In genomic region chr5:160466889-160467554, GRCh38 we compare ENCODE assay signal across 8 cellular contexts. TPM values are rescaled to one million over a fixed set of nuclear protein-coding genes. Genes with fewer than 3 reads are reported as not detected.
DNase-seq lines count a peak whose midpoint lies in the region; ATAC-seq, FAIRE-seq and TF ChIP-seq lines count a peak whose summit lies in the region.

No MANE protein-coding gene starts in this region.

- peak overlapping the region; percentile 47 for H3K9ac ChIP-seq in DND-41 (ENCODE audit: low read depth, low read length)

- H3K9me3 ChIP-seq in DND-41 (ENCODE audit: insufficient read depth, low read length, severe bottlenecking): no peaks in the 10 kb centered on the region

- no peaks in the 10 kb centered on the region for H3K27me3 ChIP-seq in DND-41 (ENCODE audit: insufficient read depth, low read length, poor library complexity)

- TF ChIP-seq CTCF in DND-41 (IDR thresholded peaks at IDR 0.05; ENCODE audit: borderline replicate concordance, extremely low read depth, low read length, poor library complexity, severe bottlenecking): no peak

- no peaks in the 10 kb centered on the region for H4K20me1 ChIP-seq in DND-41 (ENCODE audit: insufficient read depth, low read length)

- DNase-seq in DND-41: no peak
- peak; percentile 6 for DNase-seq in amniotic stem cell (lab: John Stamatoyannopoulos, UW)
- DNase-seq in midbrain (lab: John Stamatoyannopoulos, UW): peak; percentile 3
- no peak for DNase-seq in GM12892 (ENCODE audit: insufficient read length)
- no peak for DNase-seq in stimulated activated CD4-positive, alpha-beta T cell treated with anti-CD3 and anti-CD28 coated beads, Interleukin-1b, Interleukin-23, amount 100 ng/mL, for 48 hours
- DNase-seq in SHP77 (lab: John Stamatoyannopoulos, UW): no peak

- H3K4me1 ChIP-seq in DND-41 (ENCODE audit: insufficient read depth, low read length): peaks cover 61% of the 10 kb centered on the region

- no peaks in the 10 kb centered on the region for H3K36me3 ChIP-seq in DND-41 (ENCODE audit: insufficient read depth, low read length)

- peak overlapping the region in 1 of 2 experiments; percentile 43; a peak in 2 of 4 replicates for H3K4me3 ChIP-seq in DND-41 (ENCODE audit: low read depth in 1 of 2, low read length in 2 of 2)

- peaks cover 3% of the 10 kb centered on the region; the same call in 1 of the 2 replicates for H3K79me2 ChIP-seq in DND-41 (ENCODE audit: insufficient read depth, low read length)

- TF ChIP-seq POLR2A in GM12892 (IDR thresholded peaks at IDR 0.05; ENCODE audit: low read depth, low read length): no peak

- peak overlapping the region; percentile 65 for H2AFZ ChIP-seq in DND-41 (ENCODE audit: low read depth, low read length)

- no peak; the same call in 1 of the 3 replicates for ATAC-seq in DND-41 (ENCODE audit: insufficient read depth, low read depth)
- ATAC-seq in HG03159 (IDR thresholded peaks at IDR 0.05; ENCODE audit: unreplicated experiment): peak; percentile 7
- ATAC-seq in GM21390 (IDR thresholded peaks at IDR 0.05; ENCODE audit: unreplicated experiment): no peak

- FAIRE-seq in GM12892 (lab: Jason Lieb, UNC): no peak

- H3K27ac ChIP-seq in DND-41 (ENCODE audit: low read length): peak overlapping the region; percentile 82

- H3K4me2 ChIP-seq in DND-41 (ENCODE audit: insufficient read depth, low read length): peak overlapping the region; percentile 62

RNA-seq across cellular contexts. Expression of gene PTTG1, which starts 45.4 kb away (rescaled TPM):
- polyA plus RNA-seq in GM12892 (2012; ENCODE audit: missing spikeins): 184 TPM

RNA-seq across cellular contexts. Expression of gene SLU7, which starts 48.1 kb away (rescaled TPM):
- polyA plus RNA-seq in GM12892 (2012; ENCODE audit: missing spikeins): 53.8 TPM

Comparison
In these comparisons a context has a peak if more than half of its experiments do, and no peak if none do; other contexts are left out.
1. DNase-seq: peak in amniotic stem cell (single experiment) and midbrain (single experiment); none in DND-41 (single experiment), GM12892 (single experiment), stimulated activated CD4-positive, alpha-beta T cell treated with anti-CD3 and anti-CD28 coated beads, Interleukin-1b, Interleukin-23, amount 100 ng/mL, for 48 hours (single experiment) and SHP77 (0 of 2).